Comparison of ENCODE assay signal across 35 cellular contexts in the genomic region with DNA sequence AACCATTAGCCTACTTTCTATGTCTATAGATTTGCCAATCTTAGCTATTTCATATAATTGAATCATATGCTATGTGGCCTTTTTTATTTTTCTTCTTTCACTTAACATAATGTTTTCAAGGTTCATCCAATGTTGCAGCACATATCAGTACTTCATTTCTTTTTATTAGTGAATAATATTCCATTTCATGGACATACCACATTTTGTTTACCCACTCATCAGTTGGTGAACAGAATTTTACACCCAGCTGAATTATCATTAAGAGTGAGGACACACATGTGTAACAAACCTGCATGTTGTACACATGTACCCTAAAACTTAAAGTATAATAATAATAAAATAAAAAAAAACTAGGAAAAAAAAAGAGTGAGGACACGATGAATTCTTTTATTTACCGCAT.
"Had no signal": no experiment of that assay in that cellular context is flagged by ENCODE, and none has a peak within 500 bp of the region (broad histone marks: within the 10 kb centered on the region; RNA-seq: fewer than 3 reads in every experiment).

No MANE protein-coding gene starts in this region.

- H3K27me3 ChIP-seq: MG63 had no signal

- H3K4me3 ChIP-seq: MG63 had no signal

- H3K36me3 ChIP-seq: MG63 had no signal

- DNase-seq: Karpas-422, Kasumi-1, MG63, MM.1S, MV-4-11, NCI-H1048, NCI-H1092, NCI-H1092 treated with DMSO at 0.1 percent for 48 hours, NCI-H1105, NCI-H1105 treated with DMSO at 0.1 percent for 48 hours, NCI-H1417, NCI-H1417 treated with DMSO at 0.1 percent for 48 hours, NCI-H1436, NCI-H1436 treated with DMSO at 0.1 percent for 48 hours, NCI-H146, NCI-H1694, NCI-H1694 treated with DMSO at 0.1 percent for 48 hours, NCI-H187, NCI-H187 treated with DMSO at 0.1 percent for 48 hours, NCI-H1930, NCI-H2029, NCI-H2029 treated with DMSO at 0.1 percent for 48 hours, NCI-H2081, NCI-H2081 treated with DMSO at 0.1 percent for 48 hours, NCI-H2107, NCI-H2171, NCI-H2171 treated with DMSO at 0.1 percent for 48 hours, NCI-H2227 treated with DMSO at 0.1 percent for 48 hours, NCI-H226, NCI-H345, NCI-H446, NCI-H446 treated with DMSO at 0.1 percent for 48 hours, NCI-H510A, NCI-H510A treated with DMSO at 0.1 percent for 48 hours, NCI-H524 had no signal
